Comparison of ENCODE assay signal across 1 cellular context in the genomic region with DNA sequence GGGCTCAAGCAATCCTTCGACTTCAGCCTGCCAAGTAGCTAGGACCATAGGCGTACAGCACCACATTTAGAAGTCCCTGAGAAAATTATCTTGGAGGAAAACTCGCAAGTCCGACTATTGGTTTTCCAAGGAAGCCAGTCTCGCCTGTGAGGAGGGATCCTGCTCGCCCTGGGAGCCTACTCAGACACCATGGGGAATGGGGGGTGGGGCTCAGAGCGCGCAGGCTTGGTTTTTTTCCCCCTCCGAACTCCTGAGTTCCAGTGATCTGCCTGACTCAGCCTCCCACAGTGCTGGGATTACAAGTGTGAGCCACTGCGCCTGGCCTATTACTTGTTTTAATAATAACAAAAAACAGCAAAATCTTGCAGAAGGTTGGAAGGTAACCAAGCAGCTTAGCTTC.
TF ChIP-seq lines count a peak whose summit lies in the region.

No MANE protein-coding gene starts in this region.

TF ChIP-seq in GM12878, 131 proteins besides CTCF, POLR2A, EP300 and RAD21:
- TF ChIP-seq BACH1 (IDR thresholded peaks at IDR 0.05; ENCODE audit: borderline replicate concordance), result no peak
- no peak for TF ChIP-seq SMAD1 (IDR thresholded peaks at IDR 0.05; ENCODE audit: low read depth, partially characterized antibody)
- no peak for TF ChIP-seq CBX3 (IDR thresholded peaks at IDR 0.05; ENCODE audit: borderline replicate concordance, low read depth)
- no peak for TF ChIP-seq ZBTB33 (IDR thresholded peaks at IDR 0.05)
- TF ChIP-seq PAX5 (IDR thresholded peaks at IDR 0.05; ENCODE audit: borderline replicate concordance, low read depth, low read length), result no peak
